Comparison of ENCODE assay signal across 22 cellular contexts in the genomic region with DNA sequence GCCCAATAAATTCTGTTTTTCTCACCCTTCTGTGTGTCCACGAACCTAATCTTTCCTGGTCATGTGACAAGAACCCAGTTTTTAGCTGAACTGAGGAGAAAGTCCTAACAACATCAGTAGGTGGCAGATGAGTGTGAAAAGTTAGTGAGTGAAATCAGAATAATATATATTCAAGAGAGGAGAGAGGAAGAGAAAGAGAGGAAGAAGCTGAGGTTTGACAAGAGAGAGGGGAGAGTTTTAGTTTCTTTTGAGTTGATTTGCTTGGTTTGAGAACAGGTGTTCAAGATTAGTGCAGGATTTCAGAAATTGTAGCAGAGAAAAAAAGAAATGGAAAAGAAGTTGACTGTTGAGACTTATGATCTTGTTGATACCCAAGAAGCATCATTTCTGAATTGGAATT.
DNase-seq lines count a peak whose midpoint lies in the region; ATAC-seq and TF ChIP-seq lines count a peak whose summit lies in the region.
"Had no signal": no experiment of that assay in that cellular context is flagged by ENCODE, and none has a peak within 500 bp of the region (broad histone marks: within the 10 kb centered on the region; RNA-seq: fewer than 3 reads in every experiment).

No MANE protein-coding gene starts in this region.

- no peaks in the 10 kb centered on the region for H4K20me1 ChIP-seq in OCI-LY3 (ENCODE audit: insufficient read depth, low read length)

- H3K27ac ChIP-seq in OCI-LY3 (ENCODE audit: low read length), result no peak overlapping the region
- H3K27ac ChIP-seq: lower lobe of right lung, SJSA1, stomach, tibial artery had no signal

- H3K4me3 ChIP-seq in OCI-LY3 (ENCODE audit: low read length), result no peak overlapping the region
- H3K4me3 ChIP-seq: lower lobe of right lung, SJSA1, stomach, tibial artery had no signal

- H3K27me3 ChIP-seq in OCI-LY3 (ENCODE audit: low read depth, low read length), result no peaks in the 10 kb centered on the region
- H3K27me3 ChIP-seq: SJSA1, stomach, tibial artery had no signal

- H3K9me3 ChIP-seq in OCI-LY3 (ENCODE audit: insufficient read depth, low read length), result no peaks in the 10 kb centered on the region
- H3K9me3 ChIP-seq: lower lobe of right lung, SJSA1, stomach, tibial artery had no signal

- H2AFZ ChIP-seq in OCI-LY3 (ENCODE audit: low read depth, low read length), result 0 out of 2 replicates have a peak overlapping the region, but pooled peaks have one; percentile 6

- peak overlapping the region; percentile 13 for H3K4me2 ChIP-seq in OCI-LY3 (ENCODE audit: low read length)

- POLR2A ChIA-PET in GM10248 (lab: Yijun Ruan, JAX), result no interaction called here

- peak; percentile 21 for DNase-seq in GM10248 (ENCODE audit: extremely low spot score)
- DNase-seq in hepatic stellate cell (ENCODE audit: low spot score), result no peak
- no peak for DNase-seq in stimulated activated CD4-positive, alpha-beta T cell treated with anti-CD3 and anti-CD28 coated beads, Interleukin-2, amount 100 ng/mL, for 48 hours
- no peak for DNase-seq in AML-193 (lab: John Stamatoyannopoulos, UW)
- no peak for DNase-seq in stimulated activated CD4-positive, alpha-beta T cell treated with anti-CD3 and anti-CD28 coated beads, Interleukin-1b, Interleukin-23, amount 100 ng/mL, for 48 hours
- DNase-seq: activated CD4-positive, CD25-positive, alpha-beta regulatory T cell treated with anti-CD3 and anti-CD28 coated beads, Interleukin-2, amount 50 U/mL, for 72 hours; activated CD8-positive, alpha-beta T cell treated with anti-CD3 and anti-CD28 coated beads for 36 hours; cerebellar nuclear complex; DMS79; GF-D8; lower lobe of right lung; NCI-H1048; NCI-H1930; NCI-H526 treated with DMSO at 0.1 percent for 48 hours; stomach; T-helper 1 cell; tibial artery had no signal

- CTCF ChIA-PET in GM10248 (lab: Yijun Ruan, JAX), result interaction anchor here (1.2 kb wide), 1 partner anchor 386 kb away, joined by 5 read pairs; no protein-coding TSS in a partner anchor

- H3K79me2 ChIP-seq in OCI-LY3 (ENCODE audit: low read length), result no peaks in the 10 kb centered on the region

- H3K9ac ChIP-seq in OCI-LY3 (ENCODE audit: low read length), result no peak overlapping the region

- peaks cover 49% of the 10 kb centered on the region for H3K4me1 ChIP-seq in OCI-LY3 (ENCODE audit: low read length)
- H3K4me1 ChIP-seq: lower lobe of right lung, SJSA1, stomach had no signal

- TF ChIP-seq CTCF in GM10248 (IDR thresholded peaks at IDR 0.05; ENCODE audit: control extremely low read depth, extremely low read depth, low read depth, missing control alignments), result peak; percentile 17
- peak; percentile 42 for TF ChIP-seq CTCF in OCI-LY3 (IDR thresholded peaks at IDR 0.05; ENCODE audit: low read depth, low read length)

- H3K36me3 ChIP-seq in OCI-LY3 (replicated peaks; ENCODE audit: low read depth, low read length), result peaks cover 4% of the 10 kb centered on the region
- H3K36me3 ChIP-seq: lower lobe of right lung, SJSA1, stomach, tibial artery had no signal

- ATAC-seq in GM18858 (IDR thresholded peaks at IDR 0.05; ENCODE audit: unreplicated experiment), result peak; percentile 61
- ATAC-seq in HG02610 (IDR thresholded peaks at IDR 0.05; ENCODE audit: unreplicated experiment), result peak; percentile 59
- ATAC-seq: activated CD8-positive, alpha-beta T cell treated with anti-CD3 and anti-CD28 coated beads for 36 hours; lower lobe of right lung; sciatic nerve had no signal
